ENCODE assay signal across 17 cellular contexts in the genomic region with DNA sequence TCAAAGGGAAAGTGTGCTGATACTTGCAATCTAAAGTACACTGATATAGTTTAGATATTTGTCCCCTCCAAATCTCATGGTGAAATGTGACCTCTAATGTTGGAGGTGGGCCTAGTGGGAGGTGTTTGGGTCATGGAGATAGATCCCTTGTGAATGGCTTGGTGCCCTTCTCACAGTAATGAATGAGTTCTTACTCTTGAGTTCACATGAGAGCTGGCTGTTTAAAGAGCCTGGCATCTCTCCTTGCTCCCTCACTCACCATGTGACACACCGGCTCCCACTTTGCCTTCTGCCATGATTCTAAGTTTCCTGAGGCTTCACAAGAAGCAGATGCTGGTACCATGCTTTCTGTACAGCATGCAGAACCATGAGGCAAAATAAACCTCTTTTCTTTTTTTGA.
"Had no signal": no experiment of that assay in that cellular context is flagged by ENCODE, and none has a peak within 500 bp of the region (broad histone marks: within the 10 kb centered on the region; RNA-seq: fewer than 3 reads in every experiment).

No MANE protein-coding gene starts in this region.

- ATAC-seq: gastrocnemius medialis; mucosa of descending colon; naive thymus-derived CD8-positive, alpha-beta T cell; right lobe of liver; stimulated activated memory B cell treated with anti-CD40 and anti-IgM and Interleukin-4, amounts not matched to agents 10 μg/mL and 1 μg/mL and 100 μg/mL, for 72 hours; stimulated activated naive CD8-positive, alpha-beta T cell treated with anti-CD3 and anti-CD28 coated beads, Interleukin-15, amount 100 ng/mL, for 72 hours; upper lobe of right lung had no signal

- H3K9me3 ChIP-seq: esophagus muscularis mucosa, gastrocnemius medialis, mucosa of descending colon, right lobe of liver, testis, tibial nerve, upper lobe of right lung, vagina had no signal

- H3K27ac Mint-ChIP-seq: stimulated activated memory B cell treated with anti-CD40 and anti-IgM and Interleukin-4, amounts not matched to agents 10 μg/mL and 1 μg/mL and 100 μg/mL, for 72 hours; stimulated activated naive CD8-positive, alpha-beta T cell treated with anti-CD3 and anti-CD28 coated beads, Interleukin-15, amount 100 ng/mL, for 72 hours had no signal

- H3K27me3 Mint-ChIP-seq: naive thymus-derived CD8-positive, alpha-beta T cell; stimulated activated memory B cell treated with anti-CD40 and anti-IgM and Interleukin-4, amounts not matched to agents 10 μg/mL and 1 μg/mL and 100 μg/mL, for 72 hours; stimulated activated naive CD8-positive, alpha-beta T cell treated with anti-CD3 and anti-CD28 coated beads, Interleukin-15, amount 100 ng/mL, for 72 hours had no signal

- DNase-seq: effector memory CD4-positive, alpha-beta T cell; gastrocnemius medialis; immature natural killer cell; mucosa of descending colon; naive thymus-derived CD8-positive, alpha-beta T cell; posterior cingulate gyrus; right lobe of liver; stimulated activated CD4-positive, alpha-beta T cell treated with anti-CD3 and anti-CD28 coated beads, Interleukin-4, amount 100 ng/mL, for 24 hours; stimulated activated naive CD8-positive, alpha-beta T cell treated with anti-CD3 and anti-CD28 coated beads, Interleukin-15, amount 100 ng/mL, for 72 hours; testis; upper lobe of right lung had no signal

- H3K4me3 ChIP-seq: esophagus muscularis mucosa, gastrocnemius medialis, mucosa of descending colon, right lobe of liver, testis, tibial nerve, upper lobe of right lung, vagina had no signal

- H3K9me3 Mint-ChIP-seq: immature natural killer cell; naive thymus-derived CD8-positive, alpha-beta T cell; neural crest cell; stimulated activated memory B cell treated with anti-CD40 and anti-IgM and Interleukin-4, amounts not matched to agents 10 μg/mL and 1 μg/mL and 100 μg/mL, for 72 hours; stimulated activated naive CD8-positive, alpha-beta T cell treated with anti-CD3 and anti-CD28 coated beads, Interleukin-15, amount 100 ng/mL, for 72 hours had no signal

- H3K27me3 ChIP-seq: esophagus muscularis mucosa, gastrocnemius medialis, right lobe of liver, testis, tibial nerve, upper lobe of right lung, vagina had no signal

- H3K4me3 Mint-ChIP-seq: immature natural killer cell; naive thymus-derived CD8-positive, alpha-beta T cell; neural crest cell; stimulated activated memory B cell treated with anti-CD40 and anti-IgM and Interleukin-4, amounts not matched to agents 10 μg/mL and 1 μg/mL and 100 μg/mL, for 72 hours; stimulated activated naive CD8-positive, alpha-beta T cell treated with anti-CD3 and anti-CD28 coated beads, Interleukin-15, amount 100 ng/mL, for 72 hours had no signal

- H3K27ac ChIP-seq: epithelial cell of prostate, esophagus muscularis mucosa, gastrocnemius medialis, right lobe of liver, testis, tibial nerve, upper lobe of right lung, vagina had no signal

- H3K4me1 ChIP-seq: esophagus muscularis mucosa, gastrocnemius medialis, right lobe of liver, testis, tibial nerve, upper lobe of right lung, vagina had no signal

- H3K4me1 Mint-ChIP-seq: immature natural killer cell; neural crest cell; stimulated activated naive CD8-positive, alpha-beta T cell treated with anti-CD3 and anti-CD28 coated beads, Interleukin-15, amount 100 ng/mL, for 72 hours had no signal
